Comparison of ENCODE assay signal across 10 cellular contexts in genomic region chr7:7119668-7120208, GRCh38.
"Had no signal": no experiment of that assay in that cellular context is flagged by ENCODE, and none has a peak within 500 bp of the region (broad histone marks: within the 10 kb centered on the region; RNA-seq: fewer than 3 reads in every experiment).

No MANE protein-coding gene starts in this region.

- H3K27ac ChIP-seq: foreskin keratinocyte, skin epidermis had no signal

- H3K4me3 ChIP-seq: skin epidermis had no signal

- H3K27me3 ChIP-seq: foreskin keratinocyte had no signal

- DNase-seq: activated CD4-positive, alpha-beta T cell treated with anti-CD3 and anti-CD28 coated beads for 48 hours; activated CD8-positive, alpha-beta memory T cell treated with anti-CD3 and anti-CD28 coated beads for 24 hours; activated naive CD4-positive, alpha-beta T cell treated with anti-CD3 and anti-CD28 coated beads, Interleukin-2, amount 10 ng/mL, durations not matched to agents 7 days and 5 days; effector CD4-positive, alpha-beta T cell; foreskin keratinocyte; left cardiac atrium; naive thymus-derived CD4-positive, alpha-beta T cell; retina had no signal

- ATAC-seq: activated T-helper 17 cell treated with anti-CD3 and anti-CD28 coated beads, Interleukin-2, amount 50 U/mL, for 72 hours; foreskin keratinocyte; left cardiac atrium; naive thymus-derived CD4-positive, alpha-beta T cell had no signal
